9 cellular contexts compared by ENCODE assay signal in genomic region chr1:220691039-220691684, GRCh38. TPM values are rescaled to one million over a fixed set of nuclear protein-coding genes. Genes with fewer than 3 reads are reported as not detected.
DNase-seq lines count a peak whose midpoint lies in the region; ATAC-seq lines count a peak whose summit lies in the region.
"Had no signal": no experiment of that assay in that cellular context is flagged by ENCODE, and none has a peak within 500 bp of the region (broad histone marks: within the 10 kb centered on the region; RNA-seq: fewer than 3 reads in every experiment).

No MANE protein-coding gene starts in this region.

- no peak for DNase-seq in effector memory CD4-positive, alpha-beta T cell
- no peak for DNase-seq in naive B cell
- DNase-seq in NK-92 treated with Interleukin-12 subunit alpha and Interleukin-12 subunit beta, amount 100 ng/mL, for 24 hours (lab: John Stamatoyannopoulos, UW): no peak

- no peaks in the 10 kb centered on the region for H3K79me2 ChIP-seq in ACC112 (ENCODE audit: control insufficient read depth, insufficient read depth, low read length, unreplicated experiment)

- H3K4me1 Mint-ChIP-seq in naive B cell: peaks cover 12 to 36% (median 12%) of the 10 kb centered on the region in 3 donors

- no peaks in the 10 kb centered on the region for H3K36me3 ChIP-seq in ACC112 (ENCODE audit: insufficient read depth, low read length)
- H3K36me3 ChIP-seq in HUES48 (ENCODE audit: control insufficient read depth, insufficient read depth, low read length): no peaks in the 10 kb centered on the region
- H3K36me3 ChIP-seq in effector memory CD4-positive, alpha-beta T cell (ENCODE audit: control insufficient read depth, insufficient read depth, low read length): no peaks in the 10 kb centered on the region

- no peaks in the 10 kb centered on the region for H3K36me3 Mint-ChIP-seq in naive B cell
- H3K36me3 Mint-ChIP-seq: activated naive CD4-positive, alpha-beta T cell treated with anti-CD3 and anti-CD28 coated beads, Interleukin-2, amount 50 U/mL, for 72 hours had no signal

- no peaks in the 10 kb centered on the region for H3K9me3 ChIP-seq in HUES48 (ENCODE audit: control insufficient read depth, insufficient read depth, low read length)
- no peaks in the 10 kb centered on the region for H3K9me3 ChIP-seq in effector memory CD4-positive, alpha-beta T cell (ENCODE audit: control insufficient read depth, low read length)

- H3K27me3 ChIP-seq in ACC112 (ENCODE audit: insufficient read depth, low read length): peaks cover 18% of the 10 kb centered on the region
- peaks cover 34% of the 10 kb centered on the region for H3K27me3 ChIP-seq in HUES48 (ENCODE audit: control insufficient read depth, insufficient read depth, low read length)
- no peaks in the 10 kb centered on the region for H3K27me3 ChIP-seq in effector memory CD4-positive, alpha-beta T cell (replicated peaks; ENCODE audit: control insufficient read depth, insufficient read depth, low read length, poor library complexity, severe bottlenecking)

- ATAC-seq in naive B cell (ENCODE audit: low read depth in 2 of 2) (no peak), HG03159 (IDR thresholded peaks at IDR 0.05; ENCODE audit: unreplicated experiment) (no peak), HG02610 (IDR thresholded peaks at IDR 0.05; ENCODE audit: unreplicated experiment) (no peak), HG02884 (IDR thresholded peaks at IDR 0.05; ENCODE audit: unreplicated experiment) (no peak)

- H3K4me3 Mint-ChIP-seq in naive B cell: peak overlapping the region; percentile 66 to 94 (median 84)

- H3K27ac ChIP-seq in ACC112 (ENCODE audit: low read depth, low read length): no peak overlapping the region
- no peak overlapping the region for H3K27ac ChIP-seq in HUES48 (ENCODE audit: low read depth, low read length)
- H3K27ac ChIP-seq in effector memory CD4-positive, alpha-beta T cell (ENCODE audit: insufficient read depth, low read length, poor library complexity, severe bottlenecking): no peak overlapping the region

- peak overlapping the region in 1 of 6 donors; percentile 84 for H3K27ac Mint-ChIP-seq in naive B cell

- no peak overlapping the region for H2AFZ ChIP-seq in ACC112 (ENCODE audit: low read length, unreplicated experiment)

- no peaks in the 10 kb centered on the region for H3K9me3 Mint-ChIP-seq in naive B cell
- H3K9me3 Mint-ChIP-seq: activated naive CD4-positive, alpha-beta T cell treated with anti-CD3 and anti-CD28 coated beads, Interleukin-2, amount 50 U/mL, for 72 hours had no signal

- H3K4me3 ChIP-seq in ACC112 (ENCODE audit: low read depth, low read length) (peak overlapping the region; percentile 81), HUES48 (ENCODE audit: low read depth, low read length) (peak overlapping the region; percentile 78)
- H3K4me3 ChIP-seq in effector memory CD4-positive, alpha-beta T cell (ENCODE audit: insufficient read depth, low read depth, low read length, poor library complexity, severe bottlenecking): peak overlapping the region; percentile 65

- peaks cover 5 to 20% (median 16%) of the 10 kb centered on the region in 3 donors for H3K27me3 Mint-ChIP-seq in naive B cell

- H3K4me1 ChIP-seq in ACC112 (ENCODE audit: control insufficient read depth, insufficient read depth, low read length, unreplicated experiment) (peaks cover 4% of the 10 kb centered on the region), HUES48 (ENCODE audit: control insufficient read depth, insufficient read depth, low read length) (peaks cover 9% of the 10 kb centered on the region; the same call in 1 of the 2 replicates)
- H3K4me1 ChIP-seq in effector memory CD4-positive, alpha-beta T cell (ENCODE audit: control insufficient read depth, insufficient read depth, low read length, poor library complexity, severe bottlenecking): peaks cover 9% of the 10 kb centered on the region

- H3K9ac ChIP-seq in HUES48 (ENCODE audit: low read depth, low read length): no peak overlapping the region

RNA-seq across cellular contexts. Expression of gene C1orf115, which starts 1.0 kb away (rescaled TPM):
- 10 to 100 TPM in 2 of 6 donors, 1 to 10 TPM in 3, not detected in 1; 3.7 to 37.5 (median 5.5) TPM for polyA plus RNA-seq in naive B cell (ENCODE audit: low read depth in 6 of 6)

RNA-seq across cellular contexts. Expression of gene MTARC2, which starts 57.0 kb away (rescaled TPM):
- polyA plus RNA-seq in naive B cell (ENCODE audit: low read depth in 6 of 6): 10 to 100 TPM in 2 of 6 donors, 1 to 10 TPM in 4; 2.4 to 23.7 (median 4.0) TPM
